ENCODE assay signal across 26 cellular contexts in the genomic region with DNA sequence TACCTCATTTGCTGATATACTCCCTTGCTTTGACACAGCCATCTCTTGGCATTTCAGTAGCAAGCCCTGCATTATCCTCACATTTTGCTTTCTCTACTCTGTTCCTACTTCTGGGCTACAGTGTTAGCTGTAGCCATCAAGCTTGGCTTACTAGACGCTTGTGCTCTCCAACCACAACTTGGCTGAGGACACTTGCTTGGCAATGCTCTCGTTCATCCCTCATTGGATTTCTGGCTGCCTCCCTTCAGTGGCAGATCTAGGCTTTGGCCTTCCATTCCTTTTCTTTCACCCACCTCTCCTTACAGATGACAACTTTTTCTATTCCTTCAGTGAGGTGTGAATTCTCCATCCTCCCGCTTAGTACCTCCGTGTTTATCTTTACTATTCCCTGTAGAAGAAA.
"Had no signal": no experiment of that assay in that cellular context is flagged by ENCODE, and none has a peak within 500 bp of the region (broad histone marks: within the 10 kb centered on the region; RNA-seq: fewer than 3 reads in every experiment).

No MANE protein-coding gene starts in this region.

- H3K4me3 Mint-ChIP-seq: activated naive CD8-positive, alpha-beta T cell; activated T-cell treated with anti-CD3 and anti-CD28 coated beads, Interleukin-2, amount 50 U/mL, for 4 hours; endodermal cell; natural killer cell; T-helper 1 cell treated with Interleukin-12 subunit alpha and Interleukin-12 subunit beta and Interleukin-4 antibody, amounts not matched to agents 30 μg/mL and 1 μg/mL, for 36 hours; WTC11 had no signal

- H3K27me3 Mint-ChIP-seq: activated naive CD8-positive, alpha-beta T cell had no signal

- H3K27ac Mint-ChIP-seq: activated naive CD8-positive, alpha-beta T cell; activated T-helper 2 cell treated with anti-CD3 and anti-CD28 coated beads, Interferon-gamma antibody, Interleukin-2, Interleukin-4, amounts not matched to agents 10 μg/mL and 5 μg/mL and 100 μg/mL, durations not matched to agents 14 hours and 24 hours and 36 hours; endodermal cell; natural killer cell; T-helper 1 cell treated with Interleukin-12 subunit alpha and Interleukin-12 subunit beta and Interleukin-4 antibody, amounts not matched to agents 30 μg/mL and 1 μg/mL, for 36 hours; WTC11 had no signal

- H3K9me3 ChIP-seq: adrenal gland, pancreas, thyroid gland had no signal

- H3K27me3 ChIP-seq: adrenal gland, esophagus squamous epithelium, gastroesophageal sphincter, heart right ventricle, pancreas, spleen, thyroid gland had no signal

- DNase-seq: activated CD4-positive, alpha-beta T cell treated with anti-CD3 and anti-CD28 coated beads, Interleukin-2, amount 50 U/mL, for 4 hours; activated CD8-positive, alpha-beta memory T cell treated with anti-CD3 and anti-CD28 coated beads for 24 hours; activated CD8-positive, alpha-beta memory T cell treated with anti-CD3 and anti-CD28 coated beads, Interleukin-2, amount 50 U/mL, for 48 hours; activated naive CD4-positive, alpha-beta T cell; activated T-cell treated with anti-CD3 and anti-CD28 coated beads, Interleukin-2, amount 50 U/mL, for 4 hours; adrenal gland; cerebellar nuclear complex; endodermal cell; esophagus squamous epithelium; heart right ventricle; kidney; natural killer cell; pancreas; spleen; stimulated activated CD4-positive, alpha-beta T cell treated with anti-CD3 and anti-CD28 coated beads, Interleukin-4, amount 100 ng/mL, for 4 hours; stimulated activated naive CD8-positive, alpha-beta T cell treated with anti-CD3 and anti-CD28 coated beads, Interleukin-15, Interleukin-2, amounts not matched to agents 100 U/mL and 50 U/mL, for 24 hours; T1000; thyroid gland had no signal

- H3K36me3 ChIP-seq: adrenal gland, esophagus squamous epithelium, gastroesophageal sphincter, heart right ventricle, pancreas, spleen, thyroid gland had no signal

- H3K36me3 Mint-ChIP-seq: activated naive CD8-positive, alpha-beta T cell had no signal

- ATAC-seq: activated T-cell treated with anti-CD3 and anti-CD28 coated beads, Interleukin-2, amount 50 U/mL, for 4 hours; gastroesophageal sphincter; left lobe of liver; natural killer cell; pancreas; stimulated activated naive CD8-positive, alpha-beta T cell treated with anti-CD3 and anti-CD28 coated beads, Interleukin-15, Interleukin-2, amounts not matched to agents 100 U/mL and 50 U/mL, for 24 hours; WTC11 had no signal

- H3K4me1 Mint-ChIP-seq: endodermal cell, natural killer cell had no signal

- H3K4me3 ChIP-seq: adrenal gland, coronary artery, esophagus squamous epithelium, gastroesophageal sphincter, heart right ventricle, lung, pancreas, spleen, thyroid gland had no signal

- H3K4me1 ChIP-seq: adrenal gland, esophagus squamous epithelium, gastroesophageal sphincter, heart right ventricle, pancreas, spleen, thyroid gland had no signal

- H3K27ac ChIP-seq: adrenal gland, coronary artery, esophagus squamous epithelium, gastroesophageal sphincter, heart right ventricle, pancreas, spleen, thyroid gland had no signal
